In genomic region chr2:24702800-24703199, GRCh38 we compare ENCODE assay signal across 11 cellular contexts.
DNase-seq lines count a peak whose midpoint lies in the region; ATAC-seq, FAIRE-seq and TF ChIP-seq lines count a peak whose summit lies in the region.
"Had no signal": no experiment of that assay in that cellular context is flagged by ENCODE, and none has a peak within 500 bp of the region (broad histone marks: within the 10 kb centered on the region; RNA-seq: fewer than 3 reads in every experiment).

No MANE protein-coding gene starts in this region.

- POLR2A ChIA-PET in HepG2 (lab: Yijun Ruan, JAX) = no interaction called here

- H4K20me1 ChIP-seq in HepG2 (ENCODE audit: insufficient read depth, low read length) (no peaks in the 10 kb centered on the region), Karpas-422 (ENCODE audit: insufficient read depth, low read depth, low read length) (no peaks in the 10 kb centered on the region)

- no peaks in the 10 kb centered on the region for H3K9me2 ChIP-seq in Karpas-422 (replicated peaks; ENCODE audit: insufficient read depth, low read length)

- no peak for TF ChIP-seq RAD21 in HepG2 (CRISPR knock-in tag; IDR thresholded peaks at IDR 0.05)

- no peak overlapping the region for H3K4me3 ChIP-seq in HFF-Myc (replicated peaks; ENCODE audit: low read depth, low read length)
- no peak overlapping the region for H3K4me3 ChIP-seq in HepG2 (replicated peaks in 1 of 3; ENCODE audit: insufficient read depth in 1 of 3, low read depth in 2 of 3, low read length in 3 of 3)
- no peak overlapping the region for H3K4me3 ChIP-seq in Karpas-422 (ENCODE audit: low read length)

- in situ Hi-C loops in HepG2 (cut with HindIII; ENCODE audit: extremely low pct_ligation_motif_present, low pct_unique_long_range_greater_than_20kb) = no loop called here

- TF ChIP-seq POLR2A in HepG2 (IDR thresholded peaks at IDR 0.05; ENCODE audit: insufficient read depth in 1 of 2, low read depth in 2 of 2, low read length in 2 of 2) = no peak

- H3K4me2 ChIP-seq in HepG2 (ENCODE audit: low read depth, low read length) = no peak overlapping the region
- H3K4me2 ChIP-seq in Karpas-422 (ENCODE audit: low read depth, low read length, poor library complexity, severe bottlenecking) = no peak overlapping the region

- DNase-seq in AG08395 (ENCODE audit: low spot score) = peak; percentile 73
- peak; percentile 57 for DNase-seq in HFF-Myc (ENCODE audit: extremely low read depth, low read depth)
- peak; percentile 83 for DNase-seq in astrocyte of the hippocampus (ENCODE audit: low read depth, low spot score)
- peak; percentile 84 for DNase-seq in kidney tubule cell (ENCODE audit: low spot score)
- DNase-seq in HepG2 (ENCODE audit: low spot score) = no peak
- no peak for DNase-seq in GM19238 (ENCODE audit: insufficient read length, low spot score)
- DNase-seq in Karpas-422 = no peak
- DNase-seq: Calu3, NCI-H345, T-helper 17 cell had no signal

- ATAC-seq in HepG2 (no peak), HG02981 (IDR thresholded peaks at IDR 0.05; ENCODE audit: unreplicated experiment) (no peak)
- ATAC-seq: T-helper 17 cell had no signal

- CTCF ChIA-PET in HepG2 (lab: Yijun Ruan, JAX; ENCODE audit: low intra/inter-chr PET ratio, low total read pairs) = no interaction called here

- intact Hi-C loops in HepG2 (cut with micrococcal nuclease; ENCODE audit: unreplicated experiment) = no loop called here

- H3K9me3 ChIP-seq in HepG2 (ENCODE audit: low read length) (no peaks in the 10 kb centered on the region), Karpas-422 (ENCODE audit: low read length) (no peaks in the 10 kb centered on the region)

- peaks cover 1 to 6% of the 10 kb centered on the region in 2 experiments; a peak in 1 of 5 replicates for H3K36me3 ChIP-seq in HepG2 (replicated peaks in 1 of 2; ENCODE audit: control insufficient read depth in 1 of 2, insufficient read depth in 2 of 2, low read length in 2 of 2)
- no peaks in the 10 kb centered on the region for H3K36me3 ChIP-seq in Karpas-422 (ENCODE audit: insufficient read depth, low read length)

- no peak overlapping the region for H3K9ac ChIP-seq in HepG2 (ENCODE audit: insufficient read depth, low read depth, low read length)
- no peak overlapping the region for H3K9ac ChIP-seq in Karpas-422 (ENCODE audit: low read length)

- H3K27me3 ChIP-seq in HepG2 (ENCODE audit: control insufficient read depth in 1 of 2, insufficient read depth in 2 of 2, low read length in 2 of 2) (no peaks in the 10 kb centered on the region), Karpas-422 (ENCODE audit: low read length) (no peaks in the 10 kb centered on the region)

- BruUV-seq in HepG2 (replicated peaks; lab: Mats Ljungman, UMichigan) = no TSS peak

- 96% methylated on average over 3 of the region's 3 CpGs for WGBS in HepG2 (ENCODE audit: low lambda C conversion rate)

- TF ChIP-seq CTCF in HFF-Myc (IDR thresholded peaks at IDR 0.05; ENCODE audit: low read depth, low read length, missing control alignments) (no peak), HepG2 (CRISPR knock-in tag; IDR thresholded peaks at IDR 0.05) (no peak)

- TF ChIP-seq EP300 in HepG2 (IDR thresholded peaks at IDR 0.05; ENCODE audit: low read depth in 2 of 2, low read length in 2 of 2) = no peak
- no peak for TF ChIP-seq EP300 in HepG2 (CRISPR knock-in tag; IDR thresholded peaks at IDR 0.05; ENCODE audit: borderline replicate concordance)

- no peaks in the 10 kb centered on the region for H3K79me2 ChIP-seq in HepG2 (ENCODE audit: insufficient read depth, low read length)
- no peaks in the 10 kb centered on the region for H3K79me2 ChIP-seq in Karpas-422 (ENCODE audit: low read length)

- H3K27ac ChIP-seq in HepG2 (ENCODE audit: extremely low read length, insufficient read depth, low read length) = no peak overlapping the region
- H3K27ac ChIP-seq in Karpas-422 (ENCODE audit: low read length) = no peak overlapping the region

- H3K4me1 ChIP-seq in HepG2 (ENCODE audit: insufficient read depth, low read length) (no peaks in the 10 kb centered on the region), Karpas-422 (ENCODE audit: low read length) (no peaks in the 10 kb centered on the region)

- FAIRE-seq in HepG2 (lab: Jason Lieb, UNC) = no peak

- H2AFZ ChIP-seq in HepG2 (ENCODE audit: low read length) (no peak overlapping the region), Karpas-422 (ENCODE audit: low read length) (no peak overlapping the region)

TF ChIP-seq in HepG2, 621 proteins besides CTCF, POLR2A, EP300 and RAD21 (continues in another document):
- TF ChIP-seq ZNF607 (CRISPR knock-in tag; IDR thresholded peaks at IDR 0.05; ENCODE audit: borderline replicate concordance) (no peak), SMAD3 (CRISPR knock-in tag; IDR thresholded peaks at IDR 0.05) (no peak), TARDBP (CRISPR knock-in tag; IDR thresholded peaks at IDR 0.05) (no peak), ZNF792 (CRISPR knock-in tag; IDR thresholded peaks at IDR 0.05) (no peak), ZNF230 (CRISPR knock-in tag; IDR thresholded peaks at IDR 0.05) (no peak), ZNF629 (CRISPR knock-in tag; conservative IDR thresholded peaks at IDR 0.05) (no peak), ZNF549 (CRISPR knock-in tag; IDR thresholded peaks at IDR 0.05) (no peak), ZC3H4 (CRISPR knock-in tag; IDR thresholded peaks at IDR 0.05; ENCODE audit: borderline replicate concordance) (no peak), NAIF1 (CRISPR knock-in tag; IDR thresholded peaks at IDR 0.05; ENCODE audit: borderline replicate concordance) (no peak), CENPX (CRISPR knock-in tag; IDR thresholded peaks at IDR 0.05) (no peak), PAXIP1 (CRISPR knock-in tag; conservative IDR thresholded peaks at IDR 0.05) (no peak), ZNF30 (CRISPR knock-in tag; IDR thresholded peaks at IDR 0.05) (no peak), BATF2 (CRISPR knock-in tag; IDR thresholded peaks at IDR 0.05) (no peak), JARID2 (CRISPR knock-in tag; IDR thresholded peaks at IDR 0.05; ENCODE audit: insufficient replicate concordance) (no peak), RCOR2 (CRISPR knock-in tag; IDR thresholded peaks at IDR 0.05) (no peak), RFXAP (CRISPR knock-in tag; IDR thresholded peaks at IDR 0.05; ENCODE audit: borderline replicate concordance) (no peak), ZBTB21 (CRISPR knock-in tag; IDR thresholded peaks at IDR 0.05) (no peak), NFIC (IDR thresholded peaks at IDR 0.05; ENCODE audit: low read length) (no peak)
- TF ChIP-seq, protein P1, sequence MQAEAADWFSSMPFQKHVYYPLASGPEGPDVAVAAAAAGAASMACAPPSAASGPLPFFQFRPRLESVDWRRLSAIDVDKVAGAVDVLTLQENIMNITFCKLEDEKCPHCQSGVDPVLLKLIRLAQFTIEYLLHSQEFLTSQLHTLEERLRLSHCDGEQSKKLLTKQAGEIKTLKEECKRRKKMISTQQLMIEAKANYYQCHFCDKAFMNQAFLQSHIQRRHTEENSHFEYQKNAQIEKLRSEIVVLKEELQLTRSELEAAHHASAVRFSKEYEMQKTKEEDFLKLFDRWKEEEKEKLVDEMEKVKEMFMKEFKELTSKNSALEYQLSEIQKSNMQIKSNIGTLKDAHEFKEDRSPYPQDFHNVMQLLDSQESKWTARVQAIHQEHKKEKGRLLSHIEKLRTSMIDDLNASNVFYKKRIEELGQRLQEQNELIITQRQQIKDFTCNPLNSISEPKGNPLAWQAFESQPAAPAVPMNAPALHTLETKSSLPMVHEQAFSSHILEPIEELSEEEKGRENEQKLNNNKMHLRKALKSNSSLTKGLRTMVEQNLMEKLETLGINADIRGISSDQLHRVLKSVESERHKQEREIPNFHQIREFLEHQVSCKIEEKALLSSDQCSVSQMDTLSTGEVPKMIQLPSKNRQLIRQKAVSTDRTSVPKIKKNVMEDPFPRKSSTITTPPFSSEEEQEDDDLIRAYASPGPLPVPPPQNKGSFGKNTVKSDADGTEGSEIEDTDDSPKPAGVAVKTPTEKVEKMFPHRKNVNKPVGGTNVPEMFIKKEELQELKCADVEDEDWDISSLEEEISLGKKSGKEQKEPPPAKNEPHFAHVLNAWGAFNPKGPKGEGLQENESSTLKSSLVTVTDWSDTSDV (CRISPR knock-in tag; IDR thresholded peaks at IDR 0.05) = no peak

Comparison
In these comparisons a context has a peak if more than half of its experiments do, and no peak if none do; other contexts are left out.
1. DNase-seq: peak in AG08395 (single experiment), HFF-Myc (single experiment), astrocyte of the hippocampus (single experiment) and kidney tubule cell (single experiment); none in HepG2 (single experiment), GM19238 (single experiment) and Karpas-422 (single experiment).